In the genomic region with DNA sequence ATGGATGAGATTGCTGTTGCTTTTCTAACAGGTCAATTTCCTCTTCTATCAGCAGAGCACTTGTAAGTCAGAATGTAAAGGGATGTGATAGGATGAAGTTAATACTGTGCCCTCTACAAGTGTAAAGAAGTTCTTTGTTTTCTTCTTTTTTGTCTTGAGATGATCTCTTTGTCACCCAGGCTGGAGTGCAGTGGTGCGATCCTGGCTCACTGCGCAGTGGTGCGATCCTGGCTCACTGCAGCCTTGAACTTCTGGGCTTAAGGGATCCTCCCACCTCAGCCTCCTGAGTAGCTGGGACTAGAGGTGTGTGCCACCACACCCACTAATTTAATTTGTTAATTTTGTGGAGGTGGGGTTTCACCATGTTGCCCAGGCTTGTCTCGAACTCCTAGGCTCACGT, we compare ENCODE assay signal across 22 cellular contexts. TPM values are rescaled to one million over a fixed set of nuclear protein-coding genes. Genes with fewer than 3 reads are reported as not detected.
A peak's percentile ranks its signal among the peaks of the same experiment; 100 is the strongest.
DNase-seq lines count a peak whose midpoint lies in the region; ATAC-seq and TF ChIP-seq lines count a peak whose summit lies in the region.
"Had no signal": no experiment of that assay in that cellular context is flagged by ENCODE, and none has a peak within 500 bp of the region (broad histone marks: within the 10 kb centered on the region; RNA-seq: fewer than 3 reads in every experiment).

No MANE protein-coding gene starts in this region.

- no peak overlapping the region for H2AFZ ChIP-seq in osteoblast (ENCODE audit: low read length)

- no peaks in the 10 kb centered on the region for H3K79me2 ChIP-seq in osteoblast (ENCODE audit: insufficient read depth, low read length)

- no peak overlapping the region for H3K4me2 ChIP-seq in osteoblast (ENCODE audit: insufficient read depth, low read length)
- H3K4me2 ChIP-seq: BLaER1 had no signal

- H3K4me3 ChIP-seq in epithelial cell of esophagus (ENCODE audit: low read length) (no peak overlapping the region), osteoblast (ENCODE audit: insufficient read depth, low read length) (no peak overlapping the region)
- H3K4me3 ChIP-seq: BLaER1 had no signal

- H3K27me3 ChIP-seq in osteoblast (ENCODE audit: insufficient read depth, low read length), result no peaks in the 10 kb centered on the region
- H3K27me3 ChIP-seq: BE2C, BLaER1 had no signal

- H3K4me1 ChIP-seq in osteoblast (ENCODE audit: insufficient read depth, low read length), result peaks cover 4% of the 10 kb centered on the region
- H3K4me1 ChIP-seq: BLaER1 had no signal

- TF ChIP-seq CTCF in RWPE1 (conservative IDR thresholded peaks at IDR 0.05; ENCODE audit: low read depth) (no peak), epithelial cell of esophagus (IDR thresholded peaks at IDR 0.05; ENCODE audit: insufficient read depth, low read depth, low read length, missing control alignments) (no peak), osteoblast (IDR thresholded peaks at IDR 0.05; ENCODE audit: extremely low read depth, low read depth, low read length) (no peak)

- DNase-seq in RWPE1 (ENCODE audit: low spot score) (no peak), epithelial cell of esophagus (ENCODE audit: low read depth) (peak; percentile 45), osteoblast (ENCODE audit: insufficient read length, low spot score, missing footprints) (peak; percentile 32), NCI-H510A (lab: John Stamatoyannopoulos, UW) (no peak)
- DNase-seq: 8988T; ACHN; BE2C; C1 segment of cervical spinal cord; CD4-positive, alpha-beta memory T cell; CD4-positive, CD25-positive, alpha-beta regulatory T cell; CD8-positive, alpha-beta memory T cell; COR-L47; DMS 273 treated with DMSO at 0.1 percent for 48 hours; DMS153; DMS53; DMS79; DND-41; EL; GDM1 had no signal

- H3K9me3 ChIP-seq in osteoblast (ENCODE audit: low read depth, low read length), result no peaks in the 10 kb centered on the region
- H3K9me3 ChIP-seq: BE2C, BLaER1 had no signal

- peak overlapping the region; percentile 12; the same call in 1 of the 2 replicates for H3K27ac ChIP-seq in RWPE1
- H3K27ac ChIP-seq in osteoblast (ENCODE audit: low read depth, low read length), result no peak overlapping the region
- H3K27ac ChIP-seq: BLaER1 had no signal

- peaks cover 11% of the 10 kb centered on the region for H3K36me3 ChIP-seq in osteoblast (ENCODE audit: insufficient read depth, low read length)

- H4K20me1 ChIP-seq in osteoblast (ENCODE audit: insufficient read depth, low read length), result no peaks in the 10 kb centered on the region
- H4K20me1 ChIP-seq: BLaER1 had no signal

- CTCF ChIA-PET in RWPE1 (lab: Yijun Ruan, JAX), result no interaction called here

- POLR2A ChIA-PET in RWPE1 (lab: Yijun Ruan, JAX; ENCODE audit: low non-redundant PET), result no interaction called here

- no peak for ATAC-seq in activated CD4-positive, CD25-positive, alpha-beta regulatory T cell treated with anti-CD3 and anti-CD28 coated beads, Interleukin-2, amount 50 U/mL, for 24 hours
- ATAC-seq in GM18498 (IDR thresholded peaks at IDR 0.05; ENCODE audit: unreplicated experiment), result no peak

RNA-seq across cellular contexts. Expression of a gene that starts 21.7 kb away (rescaled TPM):
- total RNA-seq in osteoblast, result 331 and 351 TPM in 2 replicates

Comparison
In these comparisons a context has a peak if more than half of its experiments do, and no peak if none do; other contexts are left out.
1. DNase-seq: peak in epithelial cell of esophagus (single experiment) and osteoblast (single experiment); none in RWPE1 (single experiment) and NCI-H510A (single experiment).